Comparison of ENCODE assay signal across 16 cellular contexts in the genomic region with DNA sequence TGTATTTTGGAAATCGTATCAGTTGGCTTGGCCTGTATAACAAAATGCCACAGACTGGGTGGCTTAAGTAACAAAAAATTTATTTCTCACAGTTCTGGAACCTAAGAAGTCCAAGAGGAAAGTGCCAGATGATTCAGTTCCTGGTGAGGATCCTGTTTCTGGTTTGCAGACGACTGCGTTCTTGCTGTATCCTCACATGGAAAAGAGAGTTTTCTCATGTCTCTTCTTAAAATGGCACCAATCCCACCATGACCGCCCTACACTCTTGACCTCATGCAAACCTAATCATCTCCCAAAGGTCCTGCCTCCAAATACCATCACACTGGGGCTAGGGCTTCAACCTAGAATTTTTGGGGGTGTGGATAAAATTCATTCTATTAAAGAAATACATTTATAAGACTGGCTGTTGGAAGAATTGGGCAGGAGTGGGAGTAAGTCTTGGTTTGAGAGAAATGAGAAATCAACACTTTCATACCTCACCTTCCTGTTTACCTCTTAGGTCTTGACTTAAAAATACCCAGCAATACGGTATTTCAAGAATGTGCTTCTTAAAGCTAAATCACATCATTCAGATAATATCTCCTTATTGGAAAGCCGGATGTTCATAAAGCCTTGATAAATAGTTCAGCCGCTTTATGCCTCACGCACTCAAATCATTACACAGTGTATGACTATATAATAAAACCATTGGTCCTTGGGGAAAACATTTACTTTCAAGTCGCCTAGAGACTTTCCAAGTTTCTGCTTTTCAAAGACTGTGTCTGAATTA.
A peak's percentile ranks its signal among the peaks of the same experiment; 100 is the strongest.
DNase-seq lines count a peak whose midpoint lies in the region; ATAC-seq and TF ChIP-seq lines count a peak whose summit lies in the region.
"Had no signal": no experiment of that assay in that cellular context is flagged by ENCODE, and none has a peak within 500 bp of the region (broad histone marks: within the 10 kb centered on the region; RNA-seq: fewer than 3 reads in every experiment).

No MANE protein-coding gene starts in this region.

- no peak overlapping the region for H3K27ac Mint-ChIP-seq in nephron progenitor cell

- H3K36me3 Mint-ChIP-seq in nephron progenitor cell (ENCODE audit: low read depth) = no peaks in the 10 kb centered on the region
- H3K36me3 Mint-ChIP-seq: CD4-positive, alpha-beta memory T cell had no signal

- H3K4me1 Mint-ChIP-seq in nephron progenitor cell = peaks cover 10% of the 10 kb centered on the region
- H3K4me1 Mint-ChIP-seq: central memory CD8-positive, alpha-beta T cell had no signal

- ATAC-seq in GM18868 (IDR thresholded peaks at IDR 0.05; ENCODE audit: unreplicated experiment) = peak; percentile 47
- peak; percentile 52 for ATAC-seq in GM21619 (IDR thresholded peaks at IDR 0.05; ENCODE audit: unreplicated experiment)
- ATAC-seq in HG03196 (IDR thresholded peaks at IDR 0.05; ENCODE audit: unreplicated experiment) = peak; percentile 46
- ATAC-seq in GM19023 (IDR thresholded peaks at IDR 0.05; ENCODE audit: unreplicated experiment) = no peak
- ATAC-seq: HepG2, psoas muscle had no signal

- DNase-seq in fibroblast of pulmonary artery (ENCODE audit: low read depth) (peak; percentile 26), nephron progenitor cell (no peak), DMS79 treated with DMSO at 0.1 percent for 48 hours (lab: John Stamatoyannopoulos, UW) (no peak), DMS53 (lab: John Stamatoyannopoulos, UW) (no peak)
- DNase-seq: activated CD4-positive, CD25-positive, alpha-beta regulatory T cell treated with anti-CD3 and anti-CD28 coated beads, Interleukin-2, amount 50 U/mL, for 72 hours; CD4-positive, alpha-beta memory T cell; erythroblast; NCI-H1436; psoas muscle; stimulated activated CD4-positive, alpha-beta T cell treated with anti-CD3 and anti-CD28 coated beads, Interleukin-4, amount 100 ng/mL, for 24 hours had no signal

- H3K9me3 Mint-ChIP-seq in nephron progenitor cell = peaks cover 22% of the 10 kb centered on the region
- H3K9me3 Mint-ChIP-seq: CD4-positive, alpha-beta memory T cell; central memory CD8-positive, alpha-beta T cell had no signal

- H3K27me3 Mint-ChIP-seq in nephron progenitor cell (ENCODE audit: low read depth, poor library complexity) = peaks cover 9% of the 10 kb centered on the region

- H3K4me3 ChIP-seq in fibroblast of pulmonary artery (replicated peaks; ENCODE audit: low read depth, low read length) = no peak overlapping the region
- H3K4me3 ChIP-seq: psoas muscle had no signal

- TF ChIP-seq CTCF in fibroblast of pulmonary artery (IDR thresholded peaks at IDR 0.05; ENCODE audit: low read length, missing control alignments) (no peak), nephron progenitor cell (IDR thresholded peaks at IDR 0.05) (no peak)

- H3K4me3 Mint-ChIP-seq in nephron progenitor cell = no peak overlapping the region
- H3K4me3 Mint-ChIP-seq: CD4-positive, alpha-beta memory T cell; central memory CD8-positive, alpha-beta T cell had no signal
